1 cellular context compared by ENCODE assay signal in the genomic region with DNA sequence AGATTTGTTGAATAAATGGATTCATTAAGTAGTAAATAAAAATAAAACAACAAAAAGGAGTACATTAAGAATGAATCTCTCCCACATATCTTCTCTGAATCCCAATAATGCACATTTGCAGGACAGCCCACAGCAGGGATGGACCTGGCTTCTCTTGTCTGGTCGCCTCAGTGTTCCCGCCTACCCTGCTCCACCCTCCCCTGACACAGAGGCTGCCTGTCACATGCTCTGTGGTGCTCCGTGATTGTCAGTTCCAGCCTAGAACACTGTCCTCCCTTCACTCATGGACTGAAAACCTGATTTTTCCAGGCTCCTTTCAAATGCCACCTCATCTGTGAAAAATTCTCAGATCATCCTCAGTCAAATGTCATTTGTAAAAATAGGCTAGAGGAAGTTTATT.
TF ChIP-seq lines count a peak whose summit lies in the region.

No MANE protein-coding gene starts in this region.

TF ChIP-seq in GM23338, 12 proteins besides CTCF, POLR2A, EP300 and RAD21 (continued from another document):
- TF ChIP-seq, protein P1, sequence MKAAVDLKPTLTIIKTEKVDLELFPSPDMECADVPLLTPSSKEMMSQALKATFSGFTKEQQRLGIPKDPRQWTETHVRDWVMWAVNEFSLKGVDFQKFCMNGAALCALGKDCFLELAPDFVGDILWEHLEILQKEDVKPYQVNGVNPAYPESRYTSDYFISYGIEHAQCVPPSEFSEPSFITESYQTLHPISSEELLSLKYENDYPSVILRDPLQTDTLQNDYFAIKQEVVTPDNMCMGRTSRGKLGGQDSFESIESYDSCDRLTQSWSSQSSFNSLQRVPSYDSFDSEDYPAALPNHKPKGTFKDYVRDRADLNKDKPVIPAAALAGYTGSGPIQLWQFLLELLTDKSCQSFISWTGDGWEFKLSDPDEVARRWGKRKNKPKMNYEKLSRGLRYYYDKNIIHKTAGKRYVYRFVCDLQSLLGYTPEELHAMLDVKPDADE (IDR thresholded peaks at IDR 0.05) = no peak
- TF ChIP-seq CREB1 (CRISPR knock-in tag; IDR thresholded peaks at IDR 0.05; ENCODE audit: low read depth) (no peak), POLR2AphosphoS5 (IDR thresholded peaks at IDR 0.05; ENCODE audit: low read depth) (no peak), EZH2 (IDR thresholded peaks at IDR 0.05; ENCODE audit: low read depth, unreplicated experiment) (no peak), ZNF331 (CRISPR knock-in tag; IDR thresholded peaks at IDR 0.05; ENCODE audit: low read depth) (no peak), STAT1 (IDR thresholded peaks at IDR 0.05; ENCODE audit: unreplicated experiment) (no peak)
